16 cellular contexts compared by ENCODE assay signal in the genomic region with DNA sequence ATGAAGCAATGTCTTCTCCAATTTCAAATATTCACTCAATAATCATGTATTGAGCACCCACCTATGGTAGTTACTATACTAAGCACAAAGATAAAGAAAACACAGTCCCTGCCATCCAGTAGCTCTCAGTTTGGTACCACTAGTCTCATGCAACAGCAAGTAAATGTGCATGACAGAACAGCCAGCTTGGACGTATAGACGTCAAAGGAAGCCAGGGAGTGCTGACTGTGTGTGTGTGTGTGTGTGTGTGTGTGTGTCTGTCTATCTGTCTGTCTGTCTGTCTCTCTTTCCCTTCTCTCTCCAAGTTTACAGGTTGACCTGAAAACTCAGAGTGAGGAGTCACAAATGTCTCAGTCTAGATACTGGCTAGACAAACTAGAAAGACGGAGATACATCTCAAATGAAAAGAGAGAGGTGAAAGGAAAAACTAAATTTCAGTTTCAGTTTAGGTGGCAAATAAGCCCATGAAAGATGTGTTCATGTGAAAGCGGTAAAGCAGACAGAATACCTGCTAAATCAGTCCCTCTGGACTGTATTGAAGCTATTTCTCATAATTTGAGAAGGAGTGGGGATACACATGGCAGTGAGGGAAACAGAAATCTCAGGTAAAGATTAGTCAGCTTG.
A peak's percentile ranks its signal among the peaks of the same experiment; 100 is the strongest.
DNase-seq lines count a peak whose midpoint lies in the region; ATAC-seq, FAIRE-seq and TF ChIP-seq lines count a peak whose summit lies in the region.
"Had no signal": no experiment of that assay in that cellular context is flagged by ENCODE, and none has a peak within 500 bp of the region (broad histone marks: within the 10 kb centered on the region; RNA-seq: fewer than 3 reads in every experiment).

No MANE protein-coding gene starts in this region.

- H3K4me3 ChIP-seq in GM23338, result no peak overlapping the region
- peak overlapping the region; percentile 58 for H3K4me3 ChIP-seq in OCI-LY3 (ENCODE audit: low read length)
- H3K4me3 ChIP-seq: BLaER1, SJCRH30 had no signal

- H3K9ac ChIP-seq in OCI-LY3 (ENCODE audit: low read length), result peak overlapping the region; percentile 11; the same call in 1 of the 2 replicates
- H3K9ac ChIP-seq: BLaER1 had no signal

- no peaks in the 10 kb centered on the region for H3K9me3 ChIP-seq in OCI-LY3 (ENCODE audit: insufficient read depth, low read length)
- H3K9me3 ChIP-seq: BLaER1, SJCRH30 had no signal

- no peak overlapping the region for H3K4me3 Mint-ChIP-seq in GM23338
- H3K4me3 Mint-ChIP-seq: brain, immature natural killer cell, memory B cell had no signal

- H3K36me3 ChIP-seq in GM23338 (ENCODE audit: insufficient read depth) (no peaks in the 10 kb centered on the region), OCI-LY3 (replicated peaks; ENCODE audit: low read depth, low read length) (no peaks in the 10 kb centered on the region)
- H3K36me3 ChIP-seq: BLaER1, SJCRH30 had no signal

- no peaks in the 10 kb centered on the region for H3K4me1 ChIP-seq in GM23338 (ENCODE audit: insufficient read depth)
- peaks cover 18% of the 10 kb centered on the region for H3K4me1 ChIP-seq in OCI-LY3 (ENCODE audit: low read length)
- H3K4me1 ChIP-seq: BLaER1, SJCRH30 had no signal

- H3K27ac ChIP-seq in GM23338 (ENCODE audit: low read depth), result no peak overlapping the region
- peak overlapping the region; percentile 11; the same call in 1 of the 2 replicates for H3K27ac ChIP-seq in OCI-LY3 (ENCODE audit: low read length)
- H3K27ac ChIP-seq: BLaER1, SJCRH30 had no signal

- H4K20me1 ChIP-seq in GM23338 (replicated peaks; ENCODE audit: insufficient read depth) (no peaks in the 10 kb centered on the region), OCI-LY3 (ENCODE audit: insufficient read depth, low read length) (no peaks in the 10 kb centered on the region)
- H4K20me1 ChIP-seq: BLaER1 had no signal

- H3K27me3 Mint-ChIP-seq in GM23338 (ENCODE audit: insufficient read depth, low read depth, poor library complexity), result no peaks in the 10 kb centered on the region
- H3K27me3 Mint-ChIP-seq: brain had no signal

- H3K27me3 ChIP-seq in GM23338 (ENCODE audit: insufficient read depth) (no peaks in the 10 kb centered on the region), OCI-LY3 (ENCODE audit: low read depth, low read length) (no peaks in the 10 kb centered on the region)
- H3K27me3 ChIP-seq: BLaER1, SJCRH30 had no signal

- H3K36me3 Mint-ChIP-seq in GM23338 (ENCODE audit: low read depth), result no peaks in the 10 kb centered on the region
- H3K36me3 Mint-ChIP-seq: brain, memory B cell had no signal

- H3K27ac Mint-ChIP-seq in GM23338, result no peak overlapping the region
- H3K27ac Mint-ChIP-seq: brain, immature natural killer cell, memory B cell had no signal

- no peaks in the 10 kb centered on the region for H3K4me1 Mint-ChIP-seq in GM23338
- H3K4me1 Mint-ChIP-seq: brain, immature natural killer cell had no signal

- TF ChIP-seq CTCF in GM23338 (conservative IDR thresholded peaks at IDR 0.05; ENCODE audit: low read depth in 2 of 2) (no peak), OCI-LY3 (IDR thresholded peaks at IDR 0.05; ENCODE audit: low read depth, low read length) (no peak)

- no peaks in the 10 kb centered on the region for H3K79me2 ChIP-seq in GM23338 (replicated peaks; ENCODE audit: insufficient read depth)
- no peaks in the 10 kb centered on the region for H3K79me2 ChIP-seq in OCI-LY3 (ENCODE audit: low read length)

- H3K9me2 ChIP-seq in GM23338 (ENCODE audit: insufficient read depth), result no peaks in the 10 kb centered on the region; the same call in 1 of the 2 replicates

- H3K4me2 ChIP-seq in GM23338, result no peak overlapping the region
- H3K4me2 ChIP-seq in OCI-LY3 (ENCODE audit: low read length), result peak overlapping the region; percentile 73
- H3K4me2 ChIP-seq: BLaER1 had no signal

- DNase-seq in GM18507 (ENCODE audit: extremely low spot score, insufficient read length, low read depth) (no peak), GM23338 (ENCODE audit: low spot score) (no peak), KG1 (lab: John Stamatoyannopoulos, UW) (no peak), NCI-H2081 treated with DMSO at 0.1 percent for 48 hours (lab: John Stamatoyannopoulos, UW) (no peak)
- DNase-seq: activated gamma-delta T cell, DND-41, immature natural killer cell, NCI-H1105 treated with DMSO at 0.1 percent for 48 hours, SJCRH30, substantia nigra had no signal

- H3K9me3 Mint-ChIP-seq in GM23338, result no peaks in the 10 kb centered on the region
- H3K9me3 Mint-ChIP-seq: brain, immature natural killer cell, memory B cell had no signal

- no peaks in the 10 kb centered on the region for H3F3A ChIP-seq in GM23338 (replicated peaks; ENCODE audit: low read depth)

- H2AFZ ChIP-seq in GM23338 (peak overlapping the region; percentile 34; the same call in 1 of the 2 replicates), OCI-LY3 (ENCODE audit: low read depth, low read length) (peak overlapping the region; percentile 92)

- peak; percentile 51 for ATAC-seq in GM19035 (IDR thresholded peaks at IDR 0.05; ENCODE audit: unreplicated experiment)
- no peak for ATAC-seq in GM23338
- ATAC-seq in GM21515 (IDR thresholded peaks at IDR 0.05; ENCODE audit: unreplicated experiment), result no peak

- FAIRE-seq in GM18507 (lab: Jason Lieb, UNC), result peak; percentile 65

TF ChIP-seq in GM23338, 12 proteins besides CTCF, POLR2A, EP300 and RAD21 (continues in another document):
- no peak for TF ChIP-seq EZH2 (IDR thresholded peaks at IDR 0.05; ENCODE audit: low read depth, unreplicated experiment)
- TF ChIP-seq, protein P1, sequence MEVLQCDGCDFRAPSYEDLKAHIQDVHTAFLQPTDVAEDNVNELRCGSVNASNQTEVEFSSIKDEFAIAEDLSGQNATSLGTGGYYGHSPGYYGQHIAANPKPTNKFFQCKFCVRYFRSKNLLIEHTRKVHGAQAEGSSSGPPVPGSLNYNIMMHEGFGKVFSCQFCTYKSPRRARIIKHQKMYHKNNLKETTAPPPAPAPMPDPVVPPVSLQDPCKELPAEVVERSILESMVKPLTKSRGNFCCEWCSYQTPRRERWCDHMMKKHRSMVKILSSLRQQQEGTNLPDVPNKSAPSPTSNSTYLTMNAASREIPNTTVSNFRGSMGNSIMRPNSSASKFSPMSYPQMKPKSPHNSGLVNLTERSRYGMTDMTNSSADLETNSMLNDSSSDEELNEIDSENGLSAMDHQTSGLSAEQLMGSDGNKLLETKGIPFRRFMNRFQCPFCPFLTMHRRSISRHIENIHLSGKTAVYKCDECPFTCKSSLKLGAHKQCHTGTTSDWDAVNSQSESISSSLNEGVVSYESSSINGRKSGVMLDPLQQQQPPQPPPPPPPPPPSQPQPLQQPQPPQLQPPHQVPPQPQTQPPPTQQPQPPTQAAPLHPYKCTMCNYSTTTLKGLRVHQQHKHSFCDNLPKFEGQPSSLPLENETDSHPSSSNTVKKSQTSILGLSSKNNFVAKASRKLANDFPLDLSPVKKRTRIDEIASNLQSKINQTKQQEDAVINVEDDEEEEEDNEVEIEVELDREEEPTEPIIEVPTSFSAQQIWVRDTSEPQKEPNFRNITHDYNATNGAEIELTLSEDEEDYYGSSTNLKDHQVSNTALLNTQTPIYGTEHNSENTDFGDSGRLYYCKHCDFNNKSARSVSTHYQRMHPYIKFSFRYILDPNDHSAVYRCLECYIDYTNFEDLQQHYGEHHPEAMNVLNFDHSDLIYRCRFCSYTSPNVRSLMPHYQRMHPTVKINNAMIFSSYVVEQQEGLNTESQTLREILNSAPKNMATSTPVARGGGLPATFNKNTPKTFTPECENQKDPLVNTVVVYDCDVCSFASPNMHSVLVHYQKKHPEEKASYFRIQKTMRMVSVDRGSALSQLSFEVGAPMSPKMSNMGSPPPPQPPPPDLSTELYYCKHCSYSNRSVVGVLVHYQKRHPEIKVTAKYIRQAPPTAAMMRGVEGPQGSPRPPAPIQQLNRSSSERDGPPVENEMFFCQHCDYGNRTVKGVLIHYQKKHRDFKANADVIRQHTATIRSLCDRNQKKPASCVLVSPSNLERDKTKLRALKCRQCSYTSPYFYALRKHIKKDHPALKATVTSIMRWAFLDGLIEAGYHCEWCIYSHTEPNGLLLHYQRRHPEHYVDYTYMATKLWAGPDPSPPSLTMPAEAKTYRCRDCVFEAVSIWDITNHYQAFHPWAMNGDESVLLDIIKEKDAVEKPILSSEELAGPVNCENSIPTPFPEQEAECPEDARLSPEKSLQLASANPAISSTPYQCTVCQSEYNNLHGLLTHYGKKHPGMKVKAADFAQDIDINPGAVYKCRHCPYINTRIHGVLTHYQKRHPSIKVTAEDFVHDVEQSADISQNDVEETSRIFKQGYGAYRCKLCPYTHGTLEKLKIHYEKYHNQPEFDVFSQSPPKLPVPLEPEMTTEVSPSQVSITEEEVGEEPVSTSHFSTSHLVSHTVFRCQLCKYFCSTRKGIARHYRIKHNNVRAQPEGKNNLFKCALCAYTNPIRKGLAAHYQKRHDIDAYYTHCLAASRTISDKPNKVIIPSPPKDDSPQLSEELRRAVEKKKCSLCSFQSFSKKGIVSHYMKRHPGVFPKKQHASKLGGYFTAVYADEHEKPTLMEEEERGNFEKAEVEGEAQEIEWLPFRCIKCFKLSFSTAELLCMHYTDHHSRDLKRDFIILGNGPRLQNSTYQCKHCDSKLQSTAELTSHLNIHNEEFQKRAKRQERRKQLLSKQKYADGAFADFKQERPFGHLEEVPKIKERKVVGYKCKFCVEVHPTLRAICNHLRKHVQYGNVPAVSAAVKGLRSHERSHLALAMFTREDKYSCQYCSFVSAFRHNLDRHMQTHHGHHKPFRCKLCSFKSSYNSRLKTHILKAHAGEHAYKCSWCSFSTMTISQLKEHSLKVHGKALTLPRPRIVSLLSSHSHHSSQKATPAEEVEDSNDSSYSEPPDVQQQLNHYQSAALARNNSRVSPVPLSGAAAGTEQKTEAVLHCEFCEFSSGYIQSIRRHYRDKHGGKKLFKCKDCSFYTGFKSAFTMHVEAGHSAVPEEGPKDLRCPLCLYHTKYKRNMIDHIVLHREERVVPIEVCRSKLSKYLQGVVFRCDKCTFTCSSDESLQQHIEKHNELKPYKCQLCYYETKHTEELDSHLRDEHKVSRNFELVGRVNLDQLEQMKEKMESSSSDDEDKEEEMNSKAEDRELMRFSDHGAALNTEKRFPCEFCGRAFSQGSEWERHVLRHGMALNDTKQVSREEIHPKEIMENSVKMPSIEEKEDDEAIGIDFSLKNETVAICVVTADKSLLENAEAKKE (CRISPR knock-in tag; IDR thresholded peaks at IDR 0.05), result no peak
- TF ChIP-seq CREB1 (CRISPR knock-in tag; IDR thresholded peaks at IDR 0.05; ENCODE audit: low read depth), result no peak
